1 cellular context compared by ENCODE assay signal in the genomic region with DNA sequence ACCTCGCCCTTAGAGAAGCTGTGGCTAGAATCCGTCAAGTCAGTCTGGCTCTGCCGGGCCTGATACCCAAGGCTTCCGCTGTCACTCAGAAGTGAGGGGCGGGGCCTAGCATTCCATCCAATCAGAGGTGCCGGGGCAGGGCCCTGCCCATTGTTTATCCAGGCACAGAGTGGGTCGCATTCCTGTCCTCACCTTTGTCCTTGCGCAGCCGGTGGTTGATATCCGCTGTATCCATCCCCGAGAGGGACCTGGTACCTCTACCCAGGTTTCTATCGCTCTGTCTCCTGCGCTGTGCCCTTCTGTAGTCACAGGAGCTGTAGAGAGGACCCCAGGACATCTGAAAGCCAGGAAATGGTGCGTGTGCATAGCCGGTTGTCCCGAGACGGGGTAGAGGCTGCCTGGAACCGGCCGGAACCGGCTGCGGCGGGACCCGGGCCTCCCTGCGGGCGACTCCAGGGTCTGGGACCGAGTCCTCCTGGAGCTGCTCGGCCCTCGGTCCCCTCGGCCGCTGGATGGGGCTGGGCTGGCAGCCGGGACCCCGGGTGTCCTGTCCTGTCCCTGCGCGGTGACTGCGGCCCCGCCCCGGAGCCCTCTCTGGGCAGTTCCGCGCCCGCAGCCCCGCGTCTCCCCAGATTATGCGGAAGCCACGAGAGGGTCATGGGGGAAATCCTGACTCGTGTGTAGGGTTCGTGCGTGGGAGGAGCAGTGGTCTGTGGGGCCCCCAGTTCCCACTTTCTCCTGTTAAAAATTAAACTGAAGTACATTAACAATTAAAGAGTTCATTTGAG.
A peak's percentile ranks its signal among the peaks of the same experiment; 100 is the strongest.
TF ChIP-seq lines count a peak whose summit lies in the region.

TSS of gene ZNF763 (plus strand) at position 183 of the 788 bp plus-strand sequence. CDS start at position 352, 169 bp downstream.

TF ChIP-seq in WTC11, 78 proteins besides CTCF, POLR2A, EP300 and RAD21 (continued from another document):
- TF ChIP-seq, protein P1, sequence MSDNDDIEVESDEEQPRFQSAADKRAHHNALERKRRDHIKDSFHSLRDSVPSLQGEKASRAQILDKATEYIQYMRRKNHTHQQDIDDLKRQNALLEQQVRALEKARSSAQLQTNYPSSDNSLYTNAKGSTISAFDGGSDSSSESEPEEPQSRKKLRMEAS (CRISPR knock-in tag; IDR thresholded peaks at IDR 0.05), result peak; percentile 35
- TF ChIP-seq CDX4 (CRISPR knock-in tag; IDR thresholded peaks at IDR 0.05; ENCODE audit: borderline replicate concordance) (no peak), ZNF121 (CRISPR knock-in tag; IDR thresholded peaks at IDR 0.05) (no peak), NFYB (CRISPR knock-in tag; conservative IDR thresholded peaks at IDR 0.05; ENCODE audit: low read depth) (peak; percentile 75), ETV6 (CRISPR knock-in tag; IDR thresholded peaks at IDR 0.05) (0 out of 2 replicates have a peak, but pooled peaks have one; percentile 16), FOXJ3 (CRISPR knock-in tag; IDR thresholded peaks at IDR 0.05; ENCODE audit: borderline replicate concordance) (no peak), GTF2I (CRISPR knock-in tag; conservative IDR thresholded peaks at IDR 0.05) (no peak), PRRX2 (CRISPR knock-in tag; IDR thresholded peaks at IDR 0.05) (no peak), HMGA2 (CRISPR knock-in tag; IDR thresholded peaks at IDR 0.05) (no peak)
- TF ChIP-seq, protein P2, sequence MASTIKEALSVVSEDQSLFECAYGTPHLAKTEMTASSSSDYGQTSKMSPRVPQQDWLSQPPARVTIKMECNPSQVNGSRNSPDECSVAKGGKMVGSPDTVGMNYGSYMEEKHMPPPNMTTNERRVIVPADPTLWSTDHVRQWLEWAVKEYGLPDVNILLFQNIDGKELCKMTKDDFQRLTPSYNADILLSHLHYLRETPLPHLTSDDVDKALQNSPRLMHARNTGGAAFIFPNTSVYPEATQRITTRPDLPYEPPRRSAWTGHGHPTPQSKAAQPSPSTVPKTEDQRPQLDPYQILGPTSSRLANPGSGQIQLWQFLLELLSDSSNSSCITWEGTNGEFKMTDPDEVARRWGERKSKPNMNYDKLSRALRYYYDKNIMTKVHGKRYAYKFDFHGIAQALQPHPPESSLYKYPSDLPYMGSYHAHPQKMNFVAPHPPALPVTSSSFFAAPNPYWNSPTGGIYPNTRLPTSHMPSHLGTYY (CRISPR knock-in tag; IDR thresholded peaks at IDR 0.05), result no peak
- TF ChIP-seq, protein P3, sequence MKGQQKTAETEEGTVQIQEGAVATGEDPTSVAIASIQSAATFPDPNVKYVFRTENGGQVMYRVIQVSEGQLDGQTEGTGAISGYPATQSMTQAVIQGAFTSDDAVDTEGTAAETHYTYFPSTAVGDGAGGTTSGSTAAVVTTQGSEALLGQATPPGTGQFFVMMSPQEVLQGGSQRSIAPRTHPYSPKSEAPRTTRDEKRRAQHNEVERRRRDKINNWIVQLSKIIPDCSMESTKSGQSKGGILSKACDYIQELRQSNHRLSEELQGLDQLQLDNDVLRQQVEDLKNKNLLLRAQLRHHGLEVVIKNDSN (CRISPR knock-in tag; IDR thresholded peaks at IDR 0.05), result no peak
- TF ChIP-seq, protein P4, sequence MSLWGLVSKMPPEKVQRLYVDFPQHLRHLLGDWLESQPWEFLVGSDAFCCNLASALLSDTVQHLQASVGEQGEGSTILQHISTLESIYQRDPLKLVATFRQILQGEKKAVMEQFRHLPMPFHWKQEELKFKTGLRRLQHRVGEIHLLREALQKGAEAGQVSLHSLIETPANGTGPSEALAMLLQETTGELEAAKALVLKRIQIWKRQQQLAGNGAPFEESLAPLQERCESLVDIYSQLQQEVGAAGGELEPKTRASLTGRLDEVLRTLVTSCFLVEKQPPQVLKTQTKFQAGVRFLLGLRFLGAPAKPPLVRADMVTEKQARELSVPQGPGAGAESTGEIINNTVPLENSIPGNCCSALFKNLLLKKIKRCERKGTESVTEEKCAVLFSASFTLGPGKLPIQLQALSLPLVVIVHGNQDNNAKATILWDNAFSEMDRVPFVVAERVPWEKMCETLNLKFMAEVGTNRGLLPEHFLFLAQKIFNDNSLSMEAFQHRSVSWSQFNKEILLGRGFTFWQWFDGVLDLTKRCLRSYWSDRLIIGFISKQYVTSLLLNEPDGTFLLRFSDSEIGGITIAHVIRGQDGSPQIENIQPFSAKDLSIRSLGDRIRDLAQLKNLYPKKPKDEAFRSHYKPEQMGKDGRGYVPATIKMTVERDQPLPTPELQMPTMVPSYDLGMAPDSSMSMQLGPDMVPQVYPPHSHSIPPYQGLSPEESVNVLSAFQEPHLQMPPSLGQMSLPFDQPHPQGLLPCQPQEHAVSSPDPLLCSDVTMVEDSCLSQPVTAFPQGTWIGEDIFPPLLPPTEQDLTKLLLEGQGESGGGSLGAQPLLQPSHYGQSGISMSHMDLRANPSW (CRISPR knock-in tag; conservative IDR thresholded peaks at IDR 0.05; ENCODE audit: low read depth), result no peak
- TF ChIP-seq, protein P5, sequence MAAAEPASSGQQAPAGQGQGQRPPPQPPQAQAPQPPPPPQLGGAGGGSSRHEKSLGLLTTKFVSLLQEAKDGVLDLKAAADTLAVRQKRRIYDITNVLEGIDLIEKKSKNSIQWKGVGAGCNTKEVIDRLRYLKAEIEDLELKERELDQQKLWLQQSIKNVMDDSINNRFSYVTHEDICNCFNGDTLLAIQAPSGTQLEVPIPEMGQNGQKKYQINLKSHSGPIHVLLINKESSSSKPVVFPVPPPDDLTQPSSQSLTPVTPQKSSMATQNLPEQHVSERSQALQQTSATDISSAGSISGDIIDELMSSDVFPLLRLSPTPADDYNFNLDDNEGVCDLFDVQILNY (CRISPR knock-in tag; IDR thresholded peaks at IDR 0.05), result no peak
- TF ChIP-seq, protein P6, sequence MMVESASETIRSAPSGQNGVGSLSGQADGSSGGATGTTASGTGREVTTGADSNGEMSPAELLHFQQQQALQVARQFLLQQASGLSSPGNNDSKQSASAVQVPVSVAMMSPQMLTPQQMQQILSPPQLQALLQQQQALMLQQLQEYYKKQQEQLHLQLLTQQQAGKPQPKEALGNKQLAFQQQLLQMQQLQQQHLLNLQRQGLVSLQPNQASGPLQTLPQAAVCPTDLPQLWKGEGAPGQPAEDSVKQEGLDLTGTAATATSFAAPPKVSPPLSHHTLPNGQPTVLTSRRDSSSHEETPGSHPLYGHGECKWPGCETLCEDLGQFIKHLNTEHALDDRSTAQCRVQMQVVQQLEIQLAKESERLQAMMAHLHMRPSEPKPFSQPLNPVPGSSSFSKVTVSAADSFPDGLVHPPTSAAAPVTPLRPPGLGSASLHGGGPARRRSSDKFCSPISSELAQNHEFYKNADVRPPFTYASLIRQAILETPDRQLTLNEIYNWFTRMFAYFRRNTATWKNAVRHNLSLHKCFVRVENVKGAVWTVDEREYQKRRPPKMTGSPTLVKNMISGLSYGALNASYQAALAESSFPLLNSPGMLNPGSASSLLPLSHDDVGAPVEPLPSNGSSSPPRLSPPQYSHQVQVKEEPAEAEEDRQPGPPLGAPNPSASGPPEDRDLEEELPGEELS (CRISPR knock-in tag; IDR thresholded peaks at IDR 0.05), result peak; percentile 78; the same call in 1 of the 2 replicates
